ENCODE assay signal across 10 cellular contexts in the genomic region with DNA sequence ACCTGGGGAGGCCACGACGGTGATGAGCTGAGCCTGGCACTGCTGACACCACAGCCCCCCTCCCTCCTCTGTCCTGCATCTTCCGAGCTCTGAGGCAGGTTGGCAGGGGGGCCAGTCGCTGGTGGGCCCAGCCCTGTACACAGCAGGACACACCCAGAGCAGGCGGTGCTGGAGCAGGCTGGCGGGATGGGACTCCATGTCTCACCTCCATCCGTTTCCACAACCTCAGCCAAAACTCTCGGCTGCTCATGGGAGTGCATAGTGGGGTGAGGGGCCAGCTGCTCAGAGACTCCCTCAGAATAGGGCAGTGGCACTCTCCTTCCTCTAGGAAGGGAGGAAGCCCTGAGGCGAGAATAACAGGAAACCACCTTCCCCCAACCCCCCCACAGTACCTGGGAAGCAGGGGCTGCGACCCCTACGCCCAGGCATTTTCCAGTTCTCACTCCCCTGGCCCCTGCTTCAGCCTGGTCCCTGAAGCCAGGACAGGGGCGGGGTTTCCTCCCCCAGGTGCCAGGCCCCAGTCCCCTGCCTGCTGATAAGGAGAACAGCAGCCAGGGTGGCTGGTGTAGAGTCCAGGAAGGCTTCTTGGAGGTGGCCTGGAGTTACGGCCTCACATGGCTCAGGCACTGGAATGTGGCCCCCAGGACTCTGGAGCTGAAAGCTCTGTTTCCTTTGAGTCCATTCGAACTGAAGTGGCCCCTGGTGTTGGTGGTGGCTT. TPM values are rescaled to one million over a fixed set of nuclear protein-coding genes. Genes with fewer than 3 reads are reported as not detected.
DNase-seq lines count a peak whose midpoint lies in the region; ATAC-seq and TF ChIP-seq lines count a peak whose summit lies in the region.
"Had no signal": no experiment of that assay in that cellular context is flagged by ENCODE, and none has a peak within 500 bp of the region (broad histone marks: within the 10 kb centered on the region; RNA-seq: fewer than 3 reads in every experiment).

No MANE protein-coding gene starts in this region.

- no peak overlapping the region for H3K4me3 Mint-ChIP-seq in progenitor cell of endocrine pancreas (ENCODE audit: low read depth)

- H3K27ac Mint-ChIP-seq in progenitor cell of endocrine pancreas: peak overlapping the region; percentile 59

- H3K4me1 ChIP-seq in foreskin keratinocyte: peaks cover 25% of the 10 kb centered on the region

- H3K9me3 Mint-ChIP-seq in progenitor cell of endocrine pancreas (ENCODE audit: low read depth): no peaks in the 10 kb centered on the region

- peaks cover 3% of the 10 kb centered on the region for H3K27me3 ChIP-seq in foreskin keratinocyte

- H3K27me3 Mint-ChIP-seq in progenitor cell of endocrine pancreas: no peaks in the 10 kb centered on the region

- TF ChIP-seq CTCF in foreskin keratinocyte (conservative IDR thresholded peaks at IDR 0.05): peak; percentile 12
- no peak for TF ChIP-seq CTCF in progenitor cell of endocrine pancreas (IDR thresholded peaks at IDR 0.05; ENCODE audit: unreplicated experiment)

- ATAC-seq in foreskin keratinocyte (no peak), GM19467 (IDR thresholded peaks at IDR 0.05; ENCODE audit: unreplicated experiment) (no peak), GM18520 (IDR thresholded peaks at IDR 0.05; ENCODE audit: unreplicated experiment) (no peak)

- H3K4me1 Mint-ChIP-seq in progenitor cell of endocrine pancreas (ENCODE audit: low read depth): peaks cover 9% of the 10 kb centered on the region

- no peaks in the 10 kb centered on the region for H3K36me3 Mint-ChIP-seq in progenitor cell of endocrine pancreas (ENCODE audit: insufficient read depth)

- peak overlapping the region; percentile 83 for H3K27ac ChIP-seq in foreskin keratinocyte

- DNase-seq in EH (ENCODE audit: low read depth) (peak; percentile 30), SK-N-DZ (ENCODE audit: low spot score) (peak; percentile 44), foreskin keratinocyte (peak; percentile 23 to 65), progenitor cell of endocrine pancreas (ENCODE audit: low spot score, unreplicated experiment) (no peak), SKM-1 treated with dmso at 0.1 percent for 144 hours (lab: John Stamatoyannopoulos, UW; ENCODE audit: unreplicated experiment) (no peak), NCI-H1105 treated with DMSO at 0.1 percent for 48 hours (lab: John Stamatoyannopoulos, UW) (no peak)
- DNase-seq: DMS79, NCI-H1048 had no signal

RNA-seq across cellular contexts. Expression of gene IBA57, which starts 3.2 kb away (rescaled TPM):
- 4.7 and 4.8 TPM in 2 replicates for polyA plus RNA-seq in SK-N-DZ (2014; cell fraction: cytosol; rRNA removed)
- 2.9 and 5.6 TPM in 2 replicates for polyA plus RNA-seq in SK-N-DZ (2014; cell fraction: nucleus; rRNA removed)
- total RNA-seq in foreskin keratinocyte (5.1 and 7.4 TPM in 2 replicates), progenitor cell of endocrine pancreas (9.7 and 11.2 TPM in 2 replicates)
- polyA plus RNA-seq in foreskin keratinocyte: 4.8 and 6.5 TPM in 2 replicates

RNA-seq across cellular contexts. Expression of gene GJC2, which starts 12.7 kb away (rescaled TPM):
- 0.09 and 0.20 TPM in 2 replicates for polyA plus RNA-seq in SK-N-DZ (2014; cell fraction: cytosol; rRNA removed)
- polyA plus RNA-seq in SK-N-DZ (2014; cell fraction: nucleus; rRNA removed): 0.90 and 1.8 TPM in 2 replicates
- total RNA-seq in foreskin keratinocyte: 0.82 and 1.1 TPM in 2 replicates
- polyA plus RNA-seq in foreskin keratinocyte: 0.82 and 1.0 TPM in 2 replicates
- 1.7 and 2.1 TPM in 2 replicates for total RNA-seq in progenitor cell of endocrine pancreas

RNA-seq across cellular contexts. Expression of gene GUK1, which starts 22.4 kb away (rescaled TPM):
- 160 and 194 TPM in 2 replicates for polyA plus RNA-seq in SK-N-DZ (2014; cell fraction: cytosol; rRNA removed)
- 247 and 273 TPM in 2 replicates for polyA plus RNA-seq in SK-N-DZ (2014; cell fraction: nucleus; rRNA removed)
- total RNA-seq in foreskin keratinocyte: 424 and 441 TPM in 2 replicates
- 603 and 671 TPM in 2 replicates for polyA plus RNA-seq in foreskin keratinocyte
- 96.3 and 101 TPM in 2 replicates for total RNA-seq in progenitor cell of endocrine pancreas

RNA-seq across cellular contexts. Expression of gene OBSCN, which starts 45.4 kb away (rescaled TPM):
- 6.6 and 8.7 TPM in 2 replicates for polyA plus RNA-seq in SK-N-DZ (2014; cell fraction: cytosol; rRNA removed)
- 28.2 and 34.2 TPM in 2 replicates for polyA plus RNA-seq in SK-N-DZ (2014; cell fraction: nucleus; rRNA removed)
- total RNA-seq in foreskin keratinocyte: 6.4 and 6.6 TPM in 2 replicates
- 3.6 TPM in 2 replicates for polyA plus RNA-seq in foreskin keratinocyte
- 57.3 and 57.5 TPM in 2 replicates for total RNA-seq in progenitor cell of endocrine pancreas

RNA-seq across cellular contexts. Expression of gene MRPL55, which starts 53.3 kb away (rescaled TPM):
- 93.2 and 126 TPM in 2 replicates for polyA plus RNA-seq in SK-N-DZ (2014; cell fraction: cytosol; rRNA removed)
- 96.9 and 161 TPM in 2 replicates for polyA plus RNA-seq in SK-N-DZ (2014; cell fraction: nucleus; rRNA removed)
- total RNA-seq in foreskin keratinocyte (73.6 and 77.5 TPM in 2 replicates), progenitor cell of endocrine pancreas (50.3 and 52.3 TPM in 2 replicates)
- polyA plus RNA-seq in foreskin keratinocyte: 105 and 111 TPM in 2 replicates

Comparison
In these comparisons a context has a peak if more than half of its experiments do, and no peak if none do; other contexts are left out.
1. DNase-seq: peak in EH (single experiment), SK-N-DZ (single experiment) and foreskin keratinocyte (2 of 2); none in progenitor cell of endocrine pancreas (single experiment), SKM-1 treated with dmso at 0.1 percent for 144 hours (single experiment) and NCI-H1105 treated with DMSO at 0.1 percent for 48 hours (single experiment).